In genomic region chr21:41792711-41793110, GRCh38 we compare ENCODE assay signal across 29 cellular contexts. TPM values are rescaled to one million over a fixed set of nuclear protein-coding genes. Genes with fewer than 3 reads are reported as not detected.
"Had no signal": no experiment of that assay in that cellular context is flagged by ENCODE, and none has a peak within 500 bp of the region (broad histone marks: within the 10 kb centered on the region; RNA-seq: fewer than 3 reads in every experiment).

No MANE protein-coding gene starts in this region.

- H3K4me1 ChIP-seq: esophagus muscularis mucosa, foreskin keratinocyte, gastroesophageal sphincter, heart left ventricle, left lung, lower lobe of right lung had no signal

- H3K27ac Mint-ChIP-seq: immature natural killer cell; mesothelial cell of epicardium; naive B cell; naive thymus-derived CD8-positive, alpha-beta T cell had no signal

- H2AFZ ChIP-seq: hepatocyte had no signal

- ATAC-seq: foreskin keratinocyte; gastroesophageal sphincter; heart left ventricle; left colon; left lung; left ventricle myocardium superior; lower lobe of right lung; mucosa of descending colon; naive thymus-derived CD8-positive, alpha-beta T cell had no signal

- H3K4me3 Mint-ChIP-seq: immature natural killer cell; mesothelial cell of epicardium; naive thymus-derived CD8-positive, alpha-beta T cell had no signal

- H3K27ac ChIP-seq: coronary artery, dorsolateral prefrontal cortex, esophagus muscularis mucosa, foreskin keratinocyte, gastroesophageal sphincter, heart left ventricle, hepatocyte, left lung, lower lobe of right lung had no signal

- FAIRE-seq: endothelial cell of umbilical vein, frontal cortex, kidney had no signal

- H3K4me1 Mint-ChIP-seq: immature natural killer cell; mesothelial cell of epicardium; naive B cell; naive thymus-derived CD8-positive, alpha-beta T cell had no signal

- H3K27me3 ChIP-seq: foreskin keratinocyte, hepatocyte, left lung had no signal

- H3K4me2 ChIP-seq: hepatocyte had no signal

- DNase-seq: dermis blood vessel endothelial cell; dorsolateral prefrontal cortex; effector CD4-positive, alpha-beta T cell; effector memory CD4-positive, alpha-beta T cell; heart left ventricle; hypothalamus; immature natural killer cell; kidney; kidney glomerular epithelial cell; left colon; left lung; left ventricle myocardium superior; lower lobe of right lung; mesenchymal stem cell; mucosa of descending colon; naive B cell; naive thymus-derived CD8-positive, alpha-beta T cell had no signal

- H3K36me3 ChIP-seq: gastroesophageal sphincter, heart left ventricle, left lung, lower lobe of right lung had no signal

- H3K79me2 ChIP-seq: hepatocyte had no signal

- H3K4me3 ChIP-seq: coronary artery, dorsolateral prefrontal cortex, esophagus muscularis mucosa, gastroesophageal sphincter, heart left ventricle, hepatocyte, left lung, lower lobe of right lung, mucosa of descending colon had no signal

RNA-seq across cellular contexts. Expression of gene RIPK4, which starts 25.9 kb away (rescaled TPM):
- total RNA-seq: endothelial cell of umbilical vein, fibroblast of villous mesenchyme, frontal cortex, mesenteric fat pad, myocyte had no signal
- polyA plus RNA-seq: endothelial cell of umbilical vein, fibroblast of lung, immature natural killer cell had no signal
